ENCODE assay signal across 21 cellular contexts in the genomic region with DNA sequence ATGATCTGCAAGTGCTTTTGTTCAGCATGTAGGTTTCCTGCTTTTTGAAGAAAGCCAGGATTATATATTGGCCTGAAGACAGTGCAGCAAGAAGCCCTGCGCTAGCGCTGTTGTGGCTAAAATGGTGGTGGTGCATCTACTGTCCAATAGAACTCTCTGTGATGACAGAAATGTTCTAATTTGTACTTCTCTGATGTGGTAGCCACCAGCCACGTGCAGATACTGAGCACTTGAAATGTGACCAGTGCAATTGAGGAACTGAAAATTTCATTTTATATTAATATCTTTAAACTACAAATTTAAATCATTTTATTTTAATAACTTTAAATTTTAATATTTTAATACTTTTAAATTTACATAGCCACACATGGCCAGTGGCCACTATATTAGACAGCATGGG.
DNase-seq lines count a peak whose midpoint lies in the region; ATAC-seq, FAIRE-seq and TF ChIP-seq lines count a peak whose summit lies in the region.
"Had no signal": no experiment of that assay in that cellular context is flagged by ENCODE, and none has a peak within 500 bp of the region (broad histone marks: within the 10 kb centered on the region; RNA-seq: fewer than 3 reads in every experiment).

No MANE protein-coding gene starts in this region.

- RAD21 ChIA-PET in GM12878 (lab: Charles Lee; ENCODE audit: unreplicated experiment) = no interaction called here

- H2BK15ac ChIP-seq in mesenchymal stem cell (ENCODE audit: low read depth, poor library complexity, severe bottlenecking) = no peak overlapping the region

- H3K27me3 Mint-ChIP-seq in GM23338 (ENCODE audit: insufficient read depth, low read depth, poor library complexity) = peaks cover 11% of the 10 kb centered on the region
- H3K27me3 Mint-ChIP-seq: B cell had no signal

- H3K9me3 Mint-ChIP-seq in GM23338 = no peaks in the 10 kb centered on the region
- H3K9me3 Mint-ChIP-seq: CD8-positive, alpha-beta T cell; H9 had no signal

- no peaks in the 10 kb centered on the region for H3K79me2 ChIP-seq in GM23338 (replicated peaks; ENCODE audit: insufficient read depth)
- no peaks in the 10 kb centered on the region for H3K79me2 ChIP-seq in OCI-LY7 (ENCODE audit: insufficient read depth, low read depth, low read length)
- no peaks in the 10 kb centered on the region for H3K79me2 ChIP-seq in GM12878 (ENCODE audit: control insufficient read depth, insufficient read depth, low read length)

- no peak for TF ChIP-seq RAD21 in GM12878 (IDR thresholded peaks at IDR 0.05; ENCODE audit: insufficient read depth, low read depth, low read length)

- no peak overlapping the region for H3K4me2 ChIP-seq in GM23338
- no peak overlapping the region for H3K4me2 ChIP-seq in OCI-LY7 (ENCODE audit: low read length)
- H3K4me2 ChIP-seq in GM12878 (ENCODE audit: control insufficient read depth, insufficient read depth) = no peak overlapping the region
- H3K4me2 ChIP-seq in mesenchymal stem cell (ENCODE audit: low read length, poor library complexity, severe bottlenecking) = no peak overlapping the region
- H3K4me2 ChIP-seq: BLaER1 had no signal

- no peak overlapping the region for H3K4me3 Mint-ChIP-seq in GM23338
- H3K4me3 Mint-ChIP-seq: B cell; CD4-positive, CD25-positive, alpha-beta regulatory T cell; CD8-positive, alpha-beta T cell; H9 had no signal

- H3K9ac ChIP-seq in GM12878 (ENCODE audit: control insufficient read depth, insufficient read depth, low read length) (no peak overlapping the region), mesenchymal stem cell (ENCODE audit: low read length) (no peak overlapping the region)
- H3K9ac ChIP-seq: BLaER1, GM23248 had no signal

- H3K36me3 Mint-ChIP-seq in GM23338 (ENCODE audit: low read depth) = no peaks in the 10 kb centered on the region
- H3K36me3 Mint-ChIP-seq: CD4-positive, CD25-positive, alpha-beta regulatory T cell; CD8-positive, alpha-beta T cell had no signal

- SMC1A ChIA-PET in GM12878 (lab: Charles Lee; ENCODE audit: uncharacterized antibody, unreplicated experiment) = no interaction called here

- no peak overlapping the region for H3K27ac Mint-ChIP-seq in GM23338
- H3K27ac Mint-ChIP-seq: B cell; CD4-positive, CD25-positive, alpha-beta regulatory T cell; CD8-positive, alpha-beta T cell; H9 had no signal

- no peak overlapping the region for H4K8ac ChIP-seq in mesenchymal stem cell (ENCODE audit: low read length)

- no peak overlapping the region for H3K14ac ChIP-seq in mesenchymal stem cell (ENCODE audit: low read length in 2 of 2)

- CTCF ChIA-PET in OCI-LY7 (lab: Charles Lee; ENCODE audit: unreplicated experiment) (no interaction called here), GM12878 (lab: Yijun Ruan, JAX) (no interaction called here)

- in situ Hi-C loops in GM12878 (cut with MboI) = no loop called here

- H3K4me1 ChIP-seq in GM23338 (ENCODE audit: insufficient read depth) (peaks cover 33% of the 10 kb centered on the region), OCI-LY7 (ENCODE audit: insufficient read depth, low read length, poor library complexity, severe bottlenecking) (peaks cover 4% of the 10 kb centered on the region), GM12878 (ENCODE audit: control insufficient read depth, insufficient read depth, low read length) (no peaks in the 10 kb centered on the region), mesenchymal stem cell (ENCODE audit: control insufficient read depth, insufficient read depth, low read depth, low read length) (peaks cover 3% of the 10 kb centered on the region)
- H3K4me1 ChIP-seq: BLaER1, Caco-2 had no signal

- H3K27ac ChIP-seq in GM23338 (ENCODE audit: low read depth) (no peak overlapping the region), OCI-LY7 (ENCODE audit: low read depth, low read length, poor library complexity, severe bottlenecking) (no peak overlapping the region), GM12878 (ENCODE audit: control insufficient read depth, insufficient read depth) (no peak overlapping the region), mesenchymal stem cell (ENCODE audit: low read length, poor library complexity, severe bottlenecking) (no peak overlapping the region)
- H3K27ac ChIP-seq: BLaER1, C4-2B, GM23248 had no signal

- TF ChIP-seq POLR2A in GM12878 (IDR thresholded peaks at IDR 0.05; ENCODE audit: low read depth, low read length) = no peak

- H2BK12ac ChIP-seq in mesenchymal stem cell (ENCODE audit: low read length in 2 of 2) = no peak overlapping the region

- BruUV-seq in OCI-LY7 (replicated peaks; lab: Mats Ljungman, UMichigan) (no TSS peak), GM12878 (replicated peaks; lab: Mats Ljungman, UMichigan) (no TSS peak)

- H3K4me3 ChIP-seq in GM23338 = no peak overlapping the region
- no peak overlapping the region for H3K4me3 ChIP-seq in OCI-LY7 (ENCODE audit: low read depth, low read length, poor library complexity, severe bottlenecking)
- H3K4me3 ChIP-seq in GM12878 = no peak overlapping the region
- no peak overlapping the region for H3K4me3 ChIP-seq in mesenchymal stem cell (ENCODE audit: insufficient read depth in 1 of 2, low read depth in 1 of 2, low read length in 2 of 2)
- H3K4me3 ChIP-seq: BLaER1, GM23248 had no signal

- ATAC-seq in GM23338 = no peak
- peak; percentile 43; the same call in 1 of the 3 replicates for ATAC-seq in GM12878
- no peak for ATAC-seq in HG03457 (IDR thresholded peaks at IDR 0.05; ENCODE audit: unreplicated experiment)
- ATAC-seq: CD8-positive, alpha-beta T cell; HCT116 had no signal

- 32% methylated on average over 3 of the region's 3 CpGs for WGBS in GM12878 (ENCODE audit: insufficient coverage, insufficient replicate concordance, low lambda C conversion rate, missing lambda C conversion rate)
- 78% methylated on average over 2 of the region's 3 CpGs for WGBS in mesenchymal stem cell

- POLR2A ChIA-PET in OCI-LY7 (lab: Charles Lee) (no interaction called here), GM12878 (lab: Charles Lee) (no interaction called here)

- no peaks in the 10 kb centered on the region for H3K9me3 ChIP-seq in OCI-LY7 (ENCODE audit: low read length)
- H3K9me3 ChIP-seq in GM12878 (replicated peaks; ENCODE audit: control insufficient read depth, insufficient read depth, low read length) = no peaks in the 10 kb centered on the region
- no peaks in the 10 kb centered on the region for H3K9me3 ChIP-seq in mesenchymal stem cell (ENCODE audit: control insufficient read depth, low read length)
- H3K9me3 ChIP-seq: BLaER1, Caco-2 had no signal

- TF ChIP-seq CTCF in GM23338 (conservative IDR thresholded peaks at IDR 0.05; ENCODE audit: low read depth in 2 of 2) (no peak), OCI-LY7 (conservative IDR thresholded peaks at IDR 0.05; ENCODE audit: low read length) (no peak), GM12878 (IDR thresholded peaks at IDR 0.05 in 2 of 3, conservative IDR thresholded peaks at IDR 0.05 in 1 of 3; ENCODE audit: control insufficient read depth in 2 of 3, extremely low read depth in 1 of 3, insufficient read depth in 1 of 3, low read depth in 3 of 3, low read length in 3 of 3) (no peak)

- FAIRE-seq in GM12878 (lab: Jason Lieb, UNC) = no peak
- FAIRE-seq: GM12892, GM19239 had no signal

- no peak overlapping the region for H2AK5ac ChIP-seq in mesenchymal stem cell (ENCODE audit: low read length, severe bottlenecking)

- H3K27me3 ChIP-seq in GM23338 (ENCODE audit: insufficient read depth) = peaks cover 3% of the 10 kb centered on the region; the same call in 1 of the 2 replicates
- peaks cover 0 to 4% of the 10 kb centered on the region in 2 experiments; a peak in 3 of 4 replicates for H3K27me3 ChIP-seq in GM12878 (replicated peaks in 1 of 2; ENCODE audit: control insufficient read depth in 2 of 2, insufficient read depth in 2 of 2, low read length in 1 of 2)
- peaks cover 12 to 23% of the 10 kb centered on the region in 2 experiments for H3K27me3 ChIP-seq in mesenchymal stem cell (ENCODE audit: control insufficient read depth in 1 of 2, insufficient read depth in 1 of 2, low read length in 2 of 2)
- H3K27me3 ChIP-seq: BLaER1 had no signal

- intact Hi-C loops in OCI-LY7 (cut with micrococcal nuclease; ENCODE audit: unreplicated experiment) (no loop called here), GM12878 (cut with micrococcal nuclease; ENCODE audit: unreplicated experiment) (loop anchor here (10.0 kb wide), 1 partner anchor 291 kb away; no protein-coding TSS in a partner anchor)

- TF ChIP-seq EP300 in GM12878 (IDR thresholded peaks at IDR 0.05; ENCODE audit: borderline replicate concordance in 1 of 2, control insufficient read depth in 1 of 2, low read depth in 2 of 2, low read length in 2 of 2) = no peak

- H2AFZ ChIP-seq in GM23338 = peak overlapping the region; percentile 43; the same call in 1 of the 2 replicates
- H2AFZ ChIP-seq in OCI-LY7 (ENCODE audit: low read length) = no peak overlapping the region
- no peak overlapping the region for H2AFZ ChIP-seq in GM12878 (ENCODE audit: control insufficient read depth, low read depth, low read length)
- no peak overlapping the region for H2AFZ ChIP-seq in mesenchymal stem cell (ENCODE audit: low read depth, low read length)
- H2AFZ ChIP-seq: GM23248 had no signal

- peaks cover 5% of the 10 kb centered on the region; the same call in 1 of the 2 replicates for H3K9me2 ChIP-seq in GM23338 (ENCODE audit: insufficient read depth)
- no peaks in the 10 kb centered on the region for H3K9me2 ChIP-seq in OCI-LY7 (ENCODE audit: insufficient read depth, low read length)

- DNase-seq in GM23338 (ENCODE audit: low spot score) = no peak
- peak; percentile 1 for DNase-seq in OCI-LY7 (ENCODE audit: low spot score)
- no peak for DNase-seq in GM12878 (ENCODE audit: low read depth, low spot score)
- no peak for DNase-seq in DMS153 treated with DMSO at 0.1 percent for 48 hours (lab: John Stamatoyannopoulos, UW; ENCODE audit: unreplicated experiment)
- no peak for DNase-seq in mesenchymal stem cell
- DNase-seq: Caco-2; CD4-positive, CD25-positive, alpha-beta regulatory T cell; CD8-positive, alpha-beta T cell; DMS153; DMS79; EL; GDM1; GM23248; H9 had no signal

- no peak overlapping the region for H3K4ac ChIP-seq in mesenchymal stem cell (ENCODE audit: low read depth in 1 of 2, low read length in 2 of 2)

- H3K79me1 ChIP-seq in mesenchymal stem cell (replicated peaks; ENCODE audit: low read length, poor library complexity, severe bottlenecking) = no peaks in the 10 kb centered on the region

- H3K18ac ChIP-seq in mesenchymal stem cell (ENCODE audit: low read depth in 1 of 2, low read length in 2 of 2) = no peak overlapping the region

- H3K4me1 Mint-ChIP-seq in GM23338 = peaks cover 48% of the 10 kb centered on the region
- H3K4me1 Mint-ChIP-seq: B cell; CD4-positive, CD25-positive, alpha-beta regulatory T cell had no signal

- no peak overlapping the region for H2BK5ac ChIP-seq in mesenchymal stem cell (ENCODE audit: low read depth, low read length, poor library complexity, severe bottlenecking)

- H4K20me1 ChIP-seq in GM23338 (replicated peaks; ENCODE audit: insufficient read depth) (no peaks in the 10 kb centered on the region), OCI-LY7 (ENCODE audit: insufficient read depth, low read length) (no peaks in the 10 kb centered on the region), GM12878 (ENCODE audit: control insufficient read depth, insufficient read depth) (no peaks in the 10 kb centered on the region)
- H4K20me1 ChIP-seq: BLaER1 had no signal

- no peak overlapping the region for H3K23ac ChIP-seq in mesenchymal stem cell (ENCODE audit: low read length in 2 of 2)

- no peak overlapping the region for H4K91ac ChIP-seq in mesenchymal stem cell (ENCODE audit: low read length)

- H3K36me3 ChIP-seq in GM23338 (ENCODE audit: insufficient read depth) (no peaks in the 10 kb centered on the region), OCI-LY7 (ENCODE audit: insufficient read depth, low read length) (no peaks in the 10 kb centered on the region), GM12878 (ENCODE audit: control insufficient read depth in 2 of 2, insufficient read depth in 2 of 2, low read length in 1 of 2) (no peaks in the 10 kb centered on the region), mesenchymal stem cell (ENCODE audit: control insufficient read depth in 1 of 2, insufficient read depth in 2 of 2, low read depth in 1 of 2, low read length in 2 of 2) (no peaks in the 10 kb centered on the region)
- H3K36me3 ChIP-seq: BLaER1 had no signal

- H3F3A ChIP-seq in GM23338 (replicated peaks; ENCODE audit: low read depth) = no peaks in the 10 kb centered on the region

- H2BK120ac ChIP-seq in mesenchymal stem cell (ENCODE audit: low read depth, low read length) = no peak overlapping the region
